In genomic region chr17:15257316-15257925, GRCh38 we compare ENCODE assay signal across 8 cellular contexts. TPM values are rescaled to one million over a fixed set of nuclear protein-coding genes. Genes with fewer than 3 reads are reported as not detected.
DNase-seq lines count a peak whose midpoint lies in the region; ATAC-seq, FAIRE-seq and TF ChIP-seq lines count a peak whose summit lies in the region.

No MANE protein-coding gene starts in this region.

- H3K27me3 ChIP-seq in CD8-positive, alpha-beta T cell (ENCODE audit: insufficient read depth, low read length), result peaks cover 9% of the 10 kb centered on the region
- H3K27me3 ChIP-seq in RWPE2 (ENCODE audit: insufficient read depth, poor library complexity, severe bottlenecking) (peaks cover 16% of the 10 kb centered on the region), pancreas (no peaks in the 10 kb centered on the region)

- no peak overlapping the region for H3K4me3 ChIP-seq in CD8-positive, alpha-beta T cell (ENCODE audit: low read depth, low read length)
- H3K4me3 ChIP-seq in RWPE2 (ENCODE audit: severe bottlenecking) (no peak overlapping the region), pancreas (no peak overlapping the region)

- POLR2A ChIA-PET in CD8-positive, alpha-beta T cell (lab: Charles Lee), result no interaction called here

- peak; percentile 55 for ATAC-seq in CD8-positive, alpha-beta T cell
- ATAC-seq in GM19351 (IDR thresholded peaks at IDR 0.05; ENCODE audit: unreplicated experiment) (peak; percentile 64), RWPE2 (ENCODE audit: low read depth) (peak; percentile 40; the same call in 2 of the 3 replicates), pancreas (peak; percentile 22 to 70 (median 66))

- peaks cover 60% of the 10 kb centered on the region for H3K27me3 Mint-ChIP-seq in CD8-positive, alpha-beta T cell (ENCODE audit: low read depth)

- H3K4me3 Mint-ChIP-seq in CD8-positive, alpha-beta T cell, result no peak overlapping the region

- no peaks in the 10 kb centered on the region for H3K9me3 ChIP-seq in CD8-positive, alpha-beta T cell (ENCODE audit: low read length)
- H3K9me3 ChIP-seq in RWPE2 (ENCODE audit: severe bottlenecking) (no peaks in the 10 kb centered on the region), pancreas (no peaks in the 10 kb centered on the region)

- no peaks in the 10 kb centered on the region for H3K36me3 ChIP-seq in CD8-positive, alpha-beta T cell (ENCODE audit: insufficient read depth, low read length)
- H3K36me3 ChIP-seq in RWPE2 (ENCODE audit: low read depth) (no peaks in the 10 kb centered on the region), pancreas (no peaks in the 10 kb centered on the region)

- no peaks in the 10 kb centered on the region for H3K9me3 Mint-ChIP-seq in CD8-positive, alpha-beta T cell

- H3K27ac Mint-ChIP-seq in CD8-positive, alpha-beta T cell, result no peak overlapping the region

- peaks cover 11% of the 10 kb centered on the region for H3K4me1 ChIP-seq in CD8-positive, alpha-beta T cell (ENCODE audit: insufficient read depth, low read length)
- H3K4me1 ChIP-seq in RWPE2 (ENCODE audit: insufficient read depth, poor library complexity, severe bottlenecking), result no peaks in the 10 kb centered on the region
- peaks cover 5 to 15% (median 6%) of the 10 kb centered on the region in 3 donors for H3K4me1 ChIP-seq in pancreas

- peak; percentile 80 for TF ChIP-seq CTCF in CD8-positive, alpha-beta T cell (IDR thresholded peaks at IDR 0.05)
- TF ChIP-seq CTCF in RWPE2 (IDR thresholded peaks at IDR 0.05; ENCODE audit: poor library complexity, severe bottlenecking), result peak; percentile 87
- peak; percentile 72 to 88 (median 80) for TF ChIP-seq CTCF in pancreas (IDR thresholded peaks at IDR 0.05)

- CTCF ChIA-PET in CD8-positive, alpha-beta T cell (lab: Charles Lee), result interaction anchor here (0.6 to 3.7 kb wide), 15 partner anchors 9 to 741 kb away, joined by 3 to 45 read pairs (median 4); partner anchors contain the start of gene PMP22

- no peak overlapping the region for H3K27ac ChIP-seq in CD8-positive, alpha-beta T cell (ENCODE audit: low read depth, low read length)
- H3K27ac ChIP-seq in RWPE2 (ENCODE audit: poor library complexity, severe bottlenecking) (no peak overlapping the region), pancreas (no peak overlapping the region)

- WGBS in pancreas, 2 donors, result 6% methylated on average over 18 of the region's 18 CpGs

- H3K36me3 Mint-ChIP-seq in CD8-positive, alpha-beta T cell, result no peaks in the 10 kb centered on the region

- FAIRE-seq in pancreas (lab: Jason Lieb, UNC), result no peak
- FAIRE-seq in urothelium cell line (lab: Jason Lieb, UNC), result no peak

- peak; percentile 14 to 70 (median 45) for DNase-seq in CD8-positive, alpha-beta T cell
- DNase-seq in HK-2 (ENCODE audit: unreplicated experiment), result peak; percentile 72
- DNase-seq in RWPE2 (ENCODE audit: low spot score), result no peak
- peak; percentile 54 for DNase-seq in activated naive CD4-positive, alpha-beta T cell treated with Interleukin-2 at 50 U/mL for 16 hours
- DNase-seq in glomerular visceral epithelial cell (ENCODE audit: extremely low spot score), result peak; percentile 77
- DNase-seq in pancreas, result peak; percentile 62 to 85 (median 77)
- peak; percentile 75 for DNase-seq in urothelium cell line (ENCODE audit: low spot score)

- peaks cover 21% of the 10 kb centered on the region for H3K4me1 Mint-ChIP-seq in CD8-positive, alpha-beta T cell (ENCODE audit: low read depth)

- intact Hi-C loops in CD8-positive, alpha-beta T cell (cut with DNase I, micrococcal nuclease), result loop anchor here in 1 of 2 experiments (1.0 to 2.0 kb wide), 3 partner anchors 245 to 741 kb away; partner anchors contain the start of genes TTC19 and ZSWIM7
- intact Hi-C loops in pancreas (cut with DNase I), result loop anchor here in 2 of 3 donors (10.0 kb wide), 2 partner anchors 147 to 257 kb away; no protein-coding TSS in a partner anchor

RNA-seq across cellular contexts. Expression of gene PMP22, which starts 7.7 kb away (rescaled TPM):
- total RNA-seq in CD8-positive, alpha-beta T cell, result under 1 TPM in 1 of 2 experiments, not detected in 1; 0.33 TPM
- 10 to 100 TPM in 3 of 6 donors, 1 to 10 TPM in 3; 5.8 to 24.8 (median 10.5) TPM for total RNA-seq in pancreas
- polyA plus RNA-seq in pancreas, result 10 to 100 TPM in 1 of 2 donors, 1 to 10 TPM in 1; 6.7 to 13.9 TPM

Comparison
In these comparisons a context has a peak if more than half of its experiments do, and no peak if none do; other contexts are left out.
1. RNA of gene PMP22, which starts 7.7 kb away (total RNA-seq): 5.8 to 24.8 TPM in pancreas; 0.33 TPM in CD8-positive, alpha-beta T cell; every median in the first group is over 4 times any median in the second.
2. Peak in every context shown above with its lines, with median percentiles within 50 percentile points of each other: ATAC-seq and CTCF ChIP-seq.